In the genomic region with DNA sequence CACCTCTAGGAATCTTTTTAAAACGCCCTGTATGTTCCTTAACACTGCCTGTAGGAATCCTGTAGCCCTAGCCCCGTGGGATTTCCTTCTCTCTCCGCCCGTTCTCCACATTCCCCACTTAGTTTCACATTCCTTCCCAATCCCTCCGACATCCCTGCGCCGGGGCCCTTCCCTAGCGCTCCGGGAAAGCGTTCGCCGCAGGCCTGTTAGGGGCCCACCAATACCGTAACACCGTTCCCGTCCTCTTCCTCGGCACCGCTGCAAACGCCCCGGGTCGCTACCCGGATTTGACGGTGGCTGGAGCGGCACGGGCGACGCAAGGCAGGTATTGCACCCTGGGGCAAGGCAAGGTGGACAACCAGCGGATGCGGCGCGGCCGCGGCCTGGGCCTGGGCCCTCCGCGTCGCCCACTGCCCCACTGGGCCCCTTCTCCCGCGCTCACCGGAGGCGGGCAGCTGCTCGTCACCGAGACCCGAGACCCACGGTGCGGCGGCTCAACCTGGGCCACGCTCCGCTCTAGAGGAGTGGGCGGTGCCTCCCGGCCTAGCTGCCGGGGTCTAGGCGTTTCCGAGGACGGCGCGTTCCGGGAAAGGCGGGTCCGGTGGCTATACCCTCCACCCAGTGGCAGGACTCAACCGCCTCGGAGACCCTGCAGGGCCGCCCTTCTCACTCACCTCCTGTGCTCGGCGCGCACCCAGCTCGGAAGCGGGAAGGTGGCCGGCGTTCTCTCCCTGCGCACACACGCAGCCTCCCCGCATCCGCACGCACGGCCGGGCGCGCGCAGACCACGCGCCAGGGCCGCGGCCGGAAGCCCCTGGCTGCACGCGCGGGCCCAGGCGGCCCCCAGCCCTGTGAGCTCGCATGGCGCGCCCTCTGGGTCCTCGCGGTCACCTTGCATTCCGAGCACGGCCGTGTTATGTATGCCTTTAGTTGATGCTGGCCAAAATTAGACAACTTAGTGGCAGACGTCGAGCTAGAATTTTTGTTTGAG, we compare ENCODE assay signal across 8 cellular contexts. TPM values are rescaled to one million over a fixed set of nuclear protein-coding genes. Genes with fewer than 3 reads are reported as not detected.
A peak's percentile ranks its signal among the peaks of the same experiment; 100 is the strongest.
DNase-seq lines count a peak whose midpoint lies in the region; ATAC-seq and TF ChIP-seq lines count a peak whose summit lies in the region.

A gene with protein sequence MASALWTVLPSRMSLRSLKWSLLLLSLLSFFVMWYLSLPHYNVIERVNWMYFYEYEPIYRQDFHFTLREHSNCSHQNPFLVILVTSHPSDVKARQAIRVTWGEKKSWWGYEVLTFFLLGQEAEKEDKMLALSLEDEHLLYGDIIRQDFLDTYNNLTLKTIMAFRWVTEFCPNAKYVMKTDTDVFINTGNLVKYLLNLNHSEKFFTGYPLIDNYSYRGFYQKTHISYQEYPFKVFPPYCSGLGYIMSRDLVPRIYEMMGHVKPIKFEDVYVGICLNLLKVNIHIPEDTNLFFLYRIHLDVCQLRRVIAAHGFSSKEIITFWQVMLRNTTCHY (minus strand): TSS at position 789 of the 991 bp plus-strand sequence. CDS start 18,595 bp downstream, outside the sequence.

- ATAC-seq in activated CD4-positive, alpha-beta T cell treated with anti-CD3 and anti-CD28 coated beads for 36 hours, result peak; percentile 82
- ATAC-seq in HG02623 (IDR thresholded peaks at IDR 0.05; ENCODE audit: unreplicated experiment) (peak; percentile 71), foreskin keratinocyte (peak; percentile 73)

- H3K9me3 ChIP-seq in tibial nerve, result no peaks in the 10 kb centered on the region

- H3K9me3 Mint-ChIP-seq in activated CD4-positive, alpha-beta T cell treated with anti-CD3 and anti-CD28 coated beads for 36 hours (ENCODE audit: low read depth), result no peaks in the 10 kb centered on the region
- no peaks in the 10 kb centered on the region for H3K9me3 Mint-ChIP-seq in nephron progenitor cell

- peak; percentile 45 for DNase-seq in activated CD4-positive, alpha-beta T cell treated with anti-CD3 and anti-CD28 coated beads for 36 hours
- no peak for DNase-seq in activated CD4-positive, alpha-beta T cell treated with anti-CD3 and anti-CD28 coated beads for 1 hour
- peak; percentile 71 for DNase-seq in NCI-H2107 treated with DMSO at 0.1 percent for 48 hours (lab: John Stamatoyannopoulos, UW; ENCODE audit: unreplicated experiment)
- peak; percentile 6 for DNase-seq in activated gamma-delta T cell (lab: John Stamatoyannopoulos, UW)
- peak; percentile 34 to 56 for DNase-seq in foreskin keratinocyte
- peak; percentile 71 for DNase-seq in nephron progenitor cell
- peak in 1 of 2 donors; percentile 16 for DNase-seq in tibial nerve (ENCODE audit: low spot score in 2 of 2)

- H3K4me1 ChIP-seq in foreskin keratinocyte, result no peaks in the 10 kb centered on the region
- H3K4me1 ChIP-seq in tibial nerve, result peaks cover 0 to 17% (median 0%) of the 10 kb centered on the region in 4 donors

- 1 to 2% methylated on average over 54 to 94 of the region's 97 CpGs for WGBS in tibial nerve, 2 donors

- peak within 1 kb of the TSS; percentile 28 for H3K27ac Mint-ChIP-seq in activated CD4-positive, alpha-beta T cell treated with anti-CD3 and anti-CD28 coated beads for 36 hours
- H3K27ac Mint-ChIP-seq in nephron progenitor cell, result no peak within 1 kb of the TSS

- H3K36me3 ChIP-seq in tibial nerve, result no peaks in the 10 kb centered on the region

- intact Hi-C loops in activated CD4-positive, alpha-beta T cell treated with anti-CD3 and anti-CD28 coated beads for 36 hours (cut with DNase I, micrococcal nuclease), result loop anchor here in 1 of 2 experiments (10.0 kb wide), 1 partner anchor 170 kb away; no protein-coding TSS in a partner anchor

- peak within 1 kb of the TSS; percentile 45 to 73 (median 52) for H3K4me3 ChIP-seq in tibial nerve

- no peak within 1 kb of the TSS for H3K27ac ChIP-seq in foreskin keratinocyte
- H3K27ac ChIP-seq in tibial nerve, result peak within 1 kb of the TSS in 3 of 4 donors; percentile 46 to 75 (median 71)

- TF ChIP-seq CTCF in foreskin keratinocyte (conservative IDR thresholded peaks at IDR 0.05) (no peak), nephron progenitor cell (IDR thresholded peaks at IDR 0.05) (no peak), tibial nerve (IDR thresholded peaks at IDR 0.05) (no peak)

- peak in 1 of 2 donors; percentile 30 for TF ChIP-seq EP300 in tibial nerve (IDR thresholded peaks at IDR 0.05)

- no peak for TF ChIP-seq POLR2A in tibial nerve (IDR thresholded peaks at IDR 0.05)

- peaks cover 24% of the 10 kb centered on the region for H3K27me3 Mint-ChIP-seq in activated CD4-positive, alpha-beta T cell treated with anti-CD3 and anti-CD28 coated beads for 36 hours
- peaks cover 44% of the 10 kb centered on the region for H3K27me3 Mint-ChIP-seq in nephron progenitor cell (ENCODE audit: low read depth, poor library complexity)

- H3K4me1 Mint-ChIP-seq in activated CD4-positive, alpha-beta T cell treated with anti-CD3 and anti-CD28 coated beads for 36 hours, result peaks cover 7% of the 10 kb centered on the region
- peaks cover 16% of the 10 kb centered on the region for H3K4me1 Mint-ChIP-seq in nephron progenitor cell

- H3K36me3 Mint-ChIP-seq in activated CD4-positive, alpha-beta T cell treated with anti-CD3 and anti-CD28 coated beads for 36 hours (ENCODE audit: low read depth), result no peaks in the 10 kb centered on the region
- H3K36me3 Mint-ChIP-seq in nephron progenitor cell (ENCODE audit: low read depth), result peaks cover 38% of the 10 kb centered on the region

- peak within 1 kb of the TSS; percentile 54 for H3K4me3 Mint-ChIP-seq in activated CD4-positive, alpha-beta T cell treated with anti-CD3 and anti-CD28 coated beads for 36 hours
- peak within 1 kb of the TSS; percentile 89 for H3K4me3 Mint-ChIP-seq in nephron progenitor cell

- H3K27me3 ChIP-seq in foreskin keratinocyte (no peaks in the 10 kb centered on the region), tibial nerve (no peaks in the 10 kb centered on the region)

- CTCF ChIA-PET in activated CD4-positive, alpha-beta T cell treated with anti-CD3 and anti-CD28 coated beads for 36 hours (lab: Charles Lee), result interaction anchor here (0.7 to 1.4 kb wide), 2 partner anchors 108 to 657 kb away, joined by 3 read pairs; no protein-coding TSS in a partner anchor

- POLR2A ChIA-PET in activated CD4-positive, alpha-beta T cell treated with anti-CD3 and anti-CD28 coated beads for 36 hours (lab: Charles Lee), result no interaction called here

RNA-seq across cellular contexts. Expression of the gene that starts here (rescaled TPM):
- 1 to 10 TPM in 1 of 2 experiments, under 1 TPM in 1; 0.60 to 1.1 TPM for total RNA-seq in activated CD4-positive, alpha-beta T cell treated with anti-CD3 and anti-CD28 coated beads for 36 hours
- total RNA-seq in foreskin keratinocyte (8.6 and 9.0 TPM in 2 replicates), tibial nerve (10 to 100 TPM in 2 of 4 donors, 1 to 10 TPM in 2; 5.7 to 21.6 (median 8.2) TPM)
- 3.5 and 4.1 TPM in 2 replicates for polyA plus RNA-seq in foreskin keratinocyte
